ENCODE assay signal across 14 cellular contexts in genomic region chr5:7671420-7671819, GRCh38.
DNase-seq lines count a peak whose midpoint lies in the region; ATAC-seq and TF ChIP-seq lines count a peak whose summit lies in the region.
"Had no signal": no experiment of that assay in that cellular context is flagged by ENCODE, and none has a peak within 500 bp of the region (broad histone marks: within the 10 kb centered on the region; RNA-seq: fewer than 3 reads in every experiment).

No MANE protein-coding gene starts in this region.

- intact Hi-C loops in A673 (cut with micrococcal nuclease; ENCODE audit: unreplicated experiment) (no loop called here), Caco-2 (cut with micrococcal nuclease; ENCODE audit: unreplicated experiment) (no loop called here), left lung (cut with DNase I) (no loop called here)

- no peaks in the 10 kb centered on the region for H3K9me3 Mint-ChIP-seq in Caco-2 (ENCODE audit: unreplicated experiment)
- H3K9me3 Mint-ChIP-seq: CD4-positive, alpha-beta T cell had no signal

- H3K4me3 ChIP-seq in A673 (ENCODE audit: low read depth, low read length, poor library complexity, severe bottlenecking) (no peak overlapping the region), Caco-2 (ENCODE audit: low read depth, low read length) (no peak overlapping the region), left lung (no peak overlapping the region)
- H3K4me3 ChIP-seq: Peyer's patch had no signal

- no peaks in the 10 kb centered on the region for H3K27me3 ChIP-seq in A673 (replicated peaks; ENCODE audit: insufficient read depth, low read depth, low read length, poor library complexity)
- no peaks in the 10 kb centered on the region for H3K27me3 ChIP-seq in Caco-2 (replicated peaks; ENCODE audit: control insufficient read depth, insufficient read depth, low read length)
- no peaks in the 10 kb centered on the region for H3K27me3 ChIP-seq in left lung
- H3K27me3 ChIP-seq: Peyer's patch had no signal

- no peaks in the 10 kb centered on the region for H3K4me1 Mint-ChIP-seq in Caco-2 (ENCODE audit: low read depth, unreplicated experiment)

- H3K27ac Mint-ChIP-seq in Caco-2 (ENCODE audit: unreplicated experiment) = no peak overlapping the region
- H3K27ac Mint-ChIP-seq: CD4-positive, alpha-beta T cell had no signal

- TF ChIP-seq CTCF in A673 (conservative IDR thresholded peaks at IDR 0.05; ENCODE audit: low read depth, low read length) = no peak
- no peak for TF ChIP-seq CTCF in Caco-2 (IDR thresholded peaks at IDR 0.05; ENCODE audit: insufficient read depth in 1 of 2, low read depth in 1 of 2, low read length in 1 of 2, severe bottlenecking in 1 of 2, unreplicated experiment in 1 of 2)
- TF ChIP-seq CTCF in left lung (IDR thresholded peaks at IDR 0.05) = no peak

- no TSS peak for BruUV-seq in A673 (replicated peaks; lab: Mats Ljungman, UMichigan)
- no TSS peak for BruUV-seq in Caco-2 (replicated peaks; lab: Mats Ljungman, UMichigan)

- POLR2A ChIA-PET in A673 (lab: Charles Lee; ENCODE audit: low non-redundant PET) (no interaction called here), Caco-2 (lab: Charles Lee) (no interaction called here)

- no peak for ATAC-seq in left lung
- ATAC-seq: Right ventricle myocardium inferior had no signal

- H3K36me3 Mint-ChIP-seq in Caco-2 (ENCODE audit: insufficient read depth, unreplicated experiment) = no peaks in the 10 kb centered on the region

- no peak overlapping the region for H3K4me3 Mint-ChIP-seq in Caco-2 (ENCODE audit: unreplicated experiment)
- H3K4me3 Mint-ChIP-seq: CD4-positive, alpha-beta T cell had no signal

- H3K9me3 ChIP-seq in A673 (ENCODE audit: low read depth, low read length, poor library complexity, severe bottlenecking) (no peaks in the 10 kb centered on the region), Caco-2 (no peaks in the 10 kb centered on the region), left lung (no peaks in the 10 kb centered on the region)
- H3K9me3 ChIP-seq: Peyer's patch had no signal

- CTCF ChIA-PET in A673 (lab: Charles Lee) (interaction anchor here (0.7 kb wide), 1 partner anchor 275 kb away, joined by 3 read pairs; no protein-coding TSS in a partner anchor), Caco-2 (lab: Charles Lee) (no interaction called here)

- H3K4me1 ChIP-seq in A673 (ENCODE audit: insufficient read depth, low read length, poor library complexity, severe bottlenecking) = no peaks in the 10 kb centered on the region
- no peaks in the 10 kb centered on the region for H3K4me1 ChIP-seq in Caco-2
- H3K4me1 ChIP-seq in left lung = no peaks in the 10 kb centered on the region
- H3K4me1 ChIP-seq: Peyer's patch had no signal

- peaks cover 6% of the 10 kb centered on the region for H3K27me3 Mint-ChIP-seq in Caco-2 (ENCODE audit: insufficient read depth, unreplicated experiment)
- H3K27me3 Mint-ChIP-seq: CD4-positive, alpha-beta T cell had no signal

- DNase-seq in A673 (ENCODE audit: low spot score) (peak; percentile 21), NCI-H2081 (lab: John Stamatoyannopoulos, UW) (peak; percentile 8 to 53), RPMI7951 (ENCODE audit: low read depth) (peak; percentile 1), foreskin melanocyte (peak; percentile 93), SKM-1 treated with dmso at 0.1 percent for 144 hours (lab: John Stamatoyannopoulos, UW; ENCODE audit: unreplicated experiment) (no peak), Caco-2 (no peak), HT-29 (ENCODE audit: low spot score) (no peak), left lung (no peak)
- DNase-seq: CD4-positive, alpha-beta T cell; GOT3; NCI-H187 treated with DMSO at 0.1 percent for 48 hours; NCI-H524 treated with DMSO at 0.1 percent for 48 hours; Peyer's patch had no signal

- H3K36me3 ChIP-seq in A673 (ENCODE audit: insufficient read depth, low read length, poor library complexity, severe bottlenecking) (no peaks in the 10 kb centered on the region), Caco-2 (ENCODE audit: control insufficient read depth, insufficient read depth, low read length) (no peaks in the 10 kb centered on the region), left lung (no peaks in the 10 kb centered on the region)
- H3K36me3 ChIP-seq: Peyer's patch had no signal

- H3K27ac ChIP-seq in A673 (ENCODE audit: low read depth, low read length, poor library complexity, severe bottlenecking) (no peak overlapping the region), left lung (no peak overlapping the region)
- H3K27ac ChIP-seq: Peyer's patch had no signal

Comparison
In these comparisons a context has a peak if more than half of its experiments do, and no peak if none do; other contexts are left out.
1. DNase-seq: peak in A673 (single experiment), NCI-H2081 (2 of 2), RPMI7951 (single experiment) and foreskin melanocyte (single experiment); none in SKM-1 treated with dmso at 0.1 percent for 144 hours (single experiment), Caco-2 (0 of 2), HT-29 (single experiment) and left lung (0 of 2).